ENCODE assay signal across 20 cellular contexts in the genomic region with DNA sequence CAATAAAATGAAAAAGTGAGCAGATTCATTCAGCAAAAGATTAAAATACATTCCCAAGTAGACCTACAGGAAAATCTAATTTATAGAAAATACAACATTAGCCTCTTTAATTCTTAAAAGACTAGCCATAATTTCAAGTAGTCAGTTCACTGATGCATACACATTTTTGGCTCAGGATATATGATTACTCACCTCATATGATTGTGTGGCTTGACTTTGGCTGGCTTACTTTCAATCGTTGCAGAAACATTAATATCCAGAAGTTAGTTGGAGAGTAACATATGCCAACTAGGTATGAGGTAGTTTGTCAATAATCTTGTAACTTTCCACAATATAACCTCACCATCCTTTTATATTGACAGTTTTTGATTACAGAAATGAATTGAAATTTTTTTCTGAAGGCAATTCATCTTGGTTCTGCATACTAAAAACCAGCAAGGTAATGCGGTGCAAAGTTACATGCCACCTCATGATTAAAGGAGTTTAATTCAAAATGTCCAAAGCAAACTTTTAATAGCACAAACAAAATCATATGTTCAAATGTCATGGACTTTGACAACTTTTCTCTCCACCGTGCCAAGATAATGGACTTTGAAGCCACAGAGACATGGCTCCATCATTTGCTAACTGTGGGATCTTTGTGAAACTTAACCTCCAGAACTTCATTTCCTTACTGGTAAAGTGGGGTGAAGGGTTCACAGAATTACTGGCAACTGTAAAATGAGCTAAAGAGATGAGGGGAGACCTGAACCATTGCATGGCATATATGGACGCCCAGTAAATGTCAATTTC.
DNase-seq lines count a peak whose midpoint lies in the region; ATAC-seq, FAIRE-seq and TF ChIP-seq lines count a peak whose summit lies in the region.
"Had no signal": no experiment of that assay in that cellular context is flagged by ENCODE, and none has a peak within 500 bp of the region (broad histone marks: within the 10 kb centered on the region; RNA-seq: fewer than 3 reads in every experiment).

No MANE protein-coding gene starts in this region.

- peak; percentile 67 for FAIRE-seq in keratinocyte (lab: Jason Lieb, UNC)
- FAIRE-seq: HTR-8/SVneo had no signal

- H3K27me3 ChIP-seq in keratinocyte (ENCODE audit: control insufficient read depth, extremely low read depth, insufficient read depth, low read length), result no peaks in the 10 kb centered on the region
- H3K27me3 ChIP-seq: right atrium auricular region, suprapubic skin had no signal

- H3K9me1 ChIP-seq in keratinocyte (ENCODE audit: control insufficient read depth, extremely low read depth, insufficient read depth, low read length), result no peaks in the 10 kb centered on the region

- no peak overlapping the region for H3K9ac ChIP-seq in keratinocyte (ENCODE audit: control insufficient read depth, extremely low read depth, insufficient read depth, low read length)

- H3K79me2 ChIP-seq in keratinocyte (ENCODE audit: control insufficient read depth, insufficient read depth, low read length), result no peaks in the 10 kb centered on the region

- no peaks in the 10 kb centered on the region for H3K4me1 Mint-ChIP-seq in T-helper 2 cell treated with Interferon-gamma antibody and Interleukin-4, amounts not matched to agents 5 μg/mL and 100 μg/mL, for 36 hours (ENCODE audit: low read depth)
- H3K4me1 Mint-ChIP-seq: immature natural killer cell had no signal

- in situ Hi-C loops in astrocyte of the spinal cord (cut with HindIII; ENCODE audit: low sequenced_read_pairs), result no loop called here

- no peak overlapping the region for H3K27ac Mint-ChIP-seq in T-helper 2 cell treated with Interferon-gamma antibody and Interleukin-4, amounts not matched to agents 5 μg/mL and 100 μg/mL, for 36 hours
- H3K27ac Mint-ChIP-seq: effector memory CD8-positive, alpha-beta T cell had no signal

- no peaks in the 10 kb centered on the region for H3K27me3 Mint-ChIP-seq in T-helper 2 cell treated with Interferon-gamma antibody and Interleukin-4, amounts not matched to agents 5 μg/mL and 100 μg/mL, for 36 hours (ENCODE audit: low read depth)

- no peaks in the 10 kb centered on the region for H3K36me3 ChIP-seq in keratinocyte (ENCODE audit: control insufficient read depth in 2 of 2, extremely low read depth in 1 of 2, insufficient read depth in 2 of 2, low read length in 2 of 2)
- H3K36me3 ChIP-seq: right atrium auricular region, suprapubic skin had no signal

- H3K4me3 ChIP-seq in astrocyte of the spinal cord (ENCODE audit: low read depth, low read length) (no peak overlapping the region), keratinocyte (ENCODE audit: control insufficient read depth in 2 of 3, extremely low read depth in 1 of 3, insufficient read depth in 2 of 3, low read depth in 1 of 3, low read length in 3 of 3) (no peak overlapping the region)
- H3K4me3 ChIP-seq: right atrium auricular region, suprapubic skin had no signal

- TF ChIP-seq CTCF in astrocyte of the spinal cord (IDR thresholded peaks at IDR 0.05; ENCODE audit: low read depth, low read length), result no peak
- no peak for TF ChIP-seq CTCF in keratinocyte (optimal IDR thresholded peaks at IDR 0.05 in 1 of 3, IDR thresholded peaks at IDR 0.05 in 1 of 3, conservative IDR thresholded peaks at IDR 0.05 in 1 of 3; ENCODE audit: extremely low read depth in 1 of 3, insufficient read depth in 2 of 3, low read length in 3 of 3)

- ATAC-seq in HG03196 (IDR thresholded peaks at IDR 0.05; ENCODE audit: unreplicated experiment), result no peak
- ATAC-seq: effector memory CD8-positive, alpha-beta T cell had no signal

- H3K9me3 ChIP-seq in keratinocyte (ENCODE audit: control insufficient read depth, low read depth, low read length), result no peaks in the 10 kb centered on the region
- H3K9me3 ChIP-seq: right atrium auricular region, suprapubic skin had no signal

- dilution Hi-C loops in keratinocyte (cut with MboI; ENCODE audit: extremely low pct_ligation_motif_present, low sequenced_read_pairs), result no loop called here

- no peaks in the 10 kb centered on the region for H3K36me3 Mint-ChIP-seq in T-helper 2 cell treated with Interferon-gamma antibody and Interleukin-4, amounts not matched to agents 5 μg/mL and 100 μg/mL, for 36 hours (ENCODE audit: low read depth)
- H3K36me3 Mint-ChIP-seq: immature natural killer cell had no signal

- no peak overlapping the region for H3K27ac ChIP-seq in keratinocyte (ENCODE audit: control insufficient read depth, insufficient read depth, low read length)
- H3K27ac ChIP-seq: right atrium auricular region, suprapubic skin had no signal

- H3K9me3 Mint-ChIP-seq in T-helper 2 cell treated with Interferon-gamma antibody and Interleukin-4, amounts not matched to agents 5 μg/mL and 100 μg/mL, for 36 hours, result no peaks in the 10 kb centered on the region
- H3K9me3 Mint-ChIP-seq: effector memory CD8-positive, alpha-beta T cell; immature natural killer cell had no signal

- no peaks in the 10 kb centered on the region for H4K20me1 ChIP-seq in keratinocyte (ENCODE audit: control insufficient read depth, extremely low read depth, insufficient read depth, low read length)

- H3K4me2 ChIP-seq in keratinocyte (ENCODE audit: control insufficient read depth, extremely low read depth, insufficient read depth, low read depth, low read length), result no peak overlapping the region

- H3K4me1 ChIP-seq in keratinocyte (ENCODE audit: control insufficient read depth, extremely low read depth, insufficient read depth, low read length), result no peaks in the 10 kb centered on the region
- H3K4me1 ChIP-seq: suprapubic skin had no signal

- no peak overlapping the region for H2AFZ ChIP-seq in keratinocyte (ENCODE audit: control insufficient read depth, low read length)

- H3K4me3 Mint-ChIP-seq in T-helper 2 cell treated with Interferon-gamma antibody and Interleukin-4, amounts not matched to agents 5 μg/mL and 100 μg/mL, for 36 hours, result no peak overlapping the region
- H3K4me3 Mint-ChIP-seq: effector memory CD8-positive, alpha-beta T cell; immature natural killer cell; neural crest cell had no signal

- DNase-seq in EL (peak; percentile 61), LoVo (ENCODE audit: low spot score) (peak; percentile 2), astrocyte of the spinal cord (ENCODE audit: low read depth, low spot score) (peak; percentile 65), keratinocyte (ENCODE audit: low read depth, low spot score) (no peak), SW 1271 (lab: John Stamatoyannopoulos, UW) (no peak)
- no peak for DNase-seq in T-helper 2 cell treated with Interferon-gamma antibody and Interleukin-4, amounts not matched to agents 5 μg/mL and 100 μg/mL, for 36 hours (ENCODE audit: low spot score)
- no peak for DNase-seq in stimulated activated CD8-positive, alpha-beta memory T cell treated with anti-CD3 and anti-CD28 coated beads, Interleukin-4, amount 100 ng/mL, for 48 hours
- DNase-seq: activated CD4-positive, CD25-positive, alpha-beta regulatory T cell treated with anti-CD3 and anti-CD28 coated beads, Interleukin-2, amount 50 U/mL, for 72 hours; DMS153; effector memory CD8-positive, alpha-beta T cell; glutamatergic neuron; immature natural killer cell; NCI-H2029; NCI-H82; T-helper 2 cell had no signal

Comparison
In these comparisons a context has a peak if more than half of its experiments do, and no peak if none do; other contexts are left out.
1. DNase-seq: peak in EL (single experiment), LoVo (single experiment) and astrocyte of the spinal cord (single experiment); none in keratinocyte (single experiment), SW 1271 (0 of 2), T-helper 2 cell treated with Interferon-gamma antibody and Interleukin-4, amounts not matched to agents 5 μg/mL and 100 μg/mL, for 36 hours (single experiment) and stimulated activated CD8-positive, alpha-beta memory T cell treated with anti-CD3 and anti-CD28 coated beads, Interleukin-4, amount 100 ng/mL, for 48 hours (single experiment).